In the genomic region with DNA sequence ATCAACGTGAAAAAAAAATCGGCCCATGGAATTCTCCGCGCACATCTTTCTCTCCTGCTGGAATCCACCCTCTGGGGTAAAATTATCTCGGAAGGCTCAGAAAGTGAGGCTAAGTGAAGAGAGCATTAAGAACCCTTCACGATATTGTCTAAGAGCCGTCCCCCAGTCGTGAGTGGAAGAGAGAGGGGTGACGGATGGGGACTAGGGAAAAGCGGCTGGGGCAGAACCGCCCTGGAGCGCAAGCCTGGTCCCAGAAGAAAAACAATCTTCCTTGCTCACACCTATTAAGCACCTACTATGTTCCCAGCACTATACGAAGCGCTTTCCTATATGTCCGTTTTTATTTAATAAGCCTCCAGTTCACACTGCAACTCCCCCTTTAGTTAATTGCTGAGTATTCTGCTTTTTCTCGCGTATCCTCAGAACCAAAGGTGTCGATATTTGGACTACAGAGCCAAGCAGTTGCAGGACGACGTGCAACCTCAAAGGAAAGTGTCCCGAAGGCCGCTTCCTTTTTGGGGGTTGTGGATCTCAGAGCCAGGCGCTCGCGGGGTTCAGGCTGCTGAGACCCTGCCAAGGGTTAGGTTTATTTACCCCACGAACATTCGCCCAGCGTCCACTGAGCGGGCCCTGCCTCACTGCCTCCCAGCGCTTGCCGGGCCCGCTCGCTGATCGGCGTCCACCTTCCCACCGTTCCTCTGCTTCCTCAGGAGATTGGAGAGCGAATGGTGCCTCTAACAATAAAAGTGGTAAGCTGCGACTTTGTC, we compare ENCODE assay signal across 9 cellular contexts. TPM values are rescaled to one million over a fixed set of nuclear protein-coding genes. Genes with fewer than 3 reads are reported as not detected.
DNase-seq lines count a peak whose midpoint lies in the region; ATAC-seq and TF ChIP-seq lines count a peak whose summit lies in the region.
"Had no signal": no experiment of that assay in that cellular context is flagged by ENCODE, and none has a peak within 500 bp of the region (broad histone marks: within the 10 kb centered on the region; RNA-seq: fewer than 3 reads in every experiment).

No MANE protein-coding gene starts in this region.

- WGBS in psoas muscle, 3 donors, result 47 to 56% (median 47%) methylated on average over 38 of the region's 38 CpGs

- intact Hi-C loops in psoas muscle (cut with DNase I), result loop anchor here in 1 of 2 donors (5.0 kb wide), 1 partner anchor 42 kb away; no protein-coding TSS in a partner anchor

- peaks cover under 1% of the 10 kb centered on the region for H3K36me3 Mint-ChIP-seq in activated CD4-positive, alpha-beta memory T cell treated with anti-CD3 and anti-CD28 coated beads, Interleukin-2, amount 10 ng/mL, durations not matched to agents 7 days and 5 days (ENCODE audit: low read depth)

- H3K9me3 Mint-ChIP-seq in activated CD4-positive, alpha-beta memory T cell treated with anti-CD3 and anti-CD28 coated beads, Interleukin-2, amount 10 ng/mL, durations not matched to agents 7 days and 5 days, result no peaks in the 10 kb centered on the region

- no peaks in the 10 kb centered on the region for H3K9me3 ChIP-seq in psoas muscle

- peaks cover 21% of the 10 kb centered on the region for H3K27me3 ChIP-seq in foreskin keratinocyte
- peaks cover 0 to 6% (median 2%) of the 10 kb centered on the region in 3 donors for H3K27me3 ChIP-seq in psoas muscle (ENCODE audit: insufficient read depth in 3 of 3, low read length in 2 of 3)

- TF ChIP-seq CTCF in GM13976 (IDR thresholded peaks at IDR 0.05; ENCODE audit: borderline replicate concordance, control extremely low read depth, extremely low read depth, insufficient read depth, missing control alignments) (no peak), foreskin keratinocyte (conservative IDR thresholded peaks at IDR 0.05) (no peak), psoas muscle (IDR thresholded peaks at IDR 0.05) (no peak)

- H3K27me3 Mint-ChIP-seq in activated CD4-positive, alpha-beta memory T cell treated with anti-CD3 and anti-CD28 coated beads, Interleukin-2, amount 10 ng/mL, durations not matched to agents 7 days and 5 days, result peaks cover 48% of the 10 kb centered on the region

- no peaks in the 10 kb centered on the region for H3K4me1 ChIP-seq in foreskin keratinocyte
- H3K4me1 ChIP-seq in psoas muscle, result no peaks in the 10 kb centered on the region

- H3K4me3 Mint-ChIP-seq in activated CD4-positive, alpha-beta memory T cell treated with anti-CD3 and anti-CD28 coated beads, Interleukin-2, amount 10 ng/mL, durations not matched to agents 7 days and 5 days, result peak overlapping the region; percentile 59

- peak overlapping the region; percentile 60 for H3K4me3 ChIP-seq in psoas muscle

- H3K27ac ChIP-seq in foreskin keratinocyte, result no peak overlapping the region
- no peak overlapping the region for H3K27ac ChIP-seq in psoas muscle

- peaks cover 17% of the 10 kb centered on the region for H3K4me1 Mint-ChIP-seq in activated CD4-positive, alpha-beta memory T cell treated with anti-CD3 and anti-CD28 coated beads, Interleukin-2, amount 10 ng/mL, durations not matched to agents 7 days and 5 days

- in situ Hi-C loops in GM13976 (cut with MboI; ENCODE audit: low sequenced_read_pairs, unreplicated experiment), result no loop called here

- ATAC-seq in foreskin keratinocyte, result peak; percentile 46
- no peak for ATAC-seq in psoas muscle
- ATAC-seq in GM21723 (IDR thresholded peaks at IDR 0.05; ENCODE audit: unreplicated experiment), result no peak
- ATAC-seq in HG02852 (IDR thresholded peaks at IDR 0.05; ENCODE audit: unreplicated experiment), result no peak
- no peak for ATAC-seq in GM19467 (IDR thresholded peaks at IDR 0.05; ENCODE audit: unreplicated experiment)
- ATAC-seq: HCT116 had no signal

- H3K36me3 ChIP-seq in psoas muscle (ENCODE audit: insufficient read depth in 1 of 2, low read depth in 1 of 2), result no peaks in the 10 kb centered on the region

- peak; percentile 34 for DNase-seq in GM13976 (ENCODE audit: low spot score)
- DNase-seq in activated CD4-positive, alpha-beta memory T cell treated with anti-CD3 and anti-CD28 coated beads, Interleukin-2, amount 10 ng/mL, durations not matched to agents 7 days and 5 days, result no peak
- DNase-seq in foreskin keratinocyte, result no peak
- no peak for DNase-seq in psoas muscle
- no peak for DNase-seq in glomerular visceral epithelial cell (ENCODE audit: extremely low spot score)

- POLR2A ChIA-PET in activated CD4-positive, alpha-beta memory T cell treated with anti-CD3 and anti-CD28 coated beads, Interleukin-2, amount 10 ng/mL, durations not matched to agents 7 days and 5 days (lab: Charles Lee), result interaction anchor here (0.9 kb wide), 1 partner anchor 102 kb away, joined by 3 read pairs; no protein-coding TSS in a partner anchor

- CTCF ChIA-PET in activated CD4-positive, alpha-beta memory T cell treated with anti-CD3 and anti-CD28 coated beads, Interleukin-2, amount 10 ng/mL, durations not matched to agents 7 days and 5 days (lab: Charles Lee), result interaction anchor here (1.4 kb wide), 1 partner anchor 51 kb away, joined by 3 read pairs; no protein-coding TSS in a partner anchor

- H3K27ac Mint-ChIP-seq in activated CD4-positive, alpha-beta memory T cell treated with anti-CD3 and anti-CD28 coated beads, Interleukin-2, amount 10 ng/mL, durations not matched to agents 7 days and 5 days, result no peak overlapping the region

RNA-seq across cellular contexts. Expression of a gene that starts 0.9 kb away (rescaled TPM):
- total RNA-seq in activated CD4-positive, alpha-beta memory T cell treated with anti-CD3 and anti-CD28 coated beads, Interleukin-2, amount 10 ng/mL, durations not matched to agents 7 days and 5 days, result not detected
- total RNA-seq in foreskin keratinocyte (0.28 and 0.37 TPM in 2 replicates), psoas muscle (1 to 10 TPM in 1 of 4 donors, under 1 TPM in 2, not detected in 1; 0.26 to 1.0 (median 0.34) TPM)
- polyA plus RNA-seq in foreskin keratinocyte (0.27 and 0.30 TPM in 2 replicates), psoas muscle (1 to 10 TPM in 1 of 3 donors, under 1 TPM in 2; 0.13 to 2.1 (median 0.27) TPM)

RNA-seq across cellular contexts. Expression of a gene that starts 22.2 kb away (rescaled TPM):
- total RNA-seq in activated CD4-positive, alpha-beta memory T cell treated with anti-CD3 and anti-CD28 coated beads, Interleukin-2, amount 10 ng/mL, durations not matched to agents 7 days and 5 days, result 10 to 100 TPM; 45.7 to 52.5 TPM
- total RNA-seq in foreskin keratinocyte (62.4 and 66.9 TPM in 2 replicates), psoas muscle (10 to 100 TPM; 31.9 to 53.7 (median 48.9) TPM)
- polyA plus RNA-seq in foreskin keratinocyte (12.4 and 16.7 TPM in 2 replicates), psoas muscle (10 to 100 TPM; 17.2 to 43.0 (median 26.1) TPM)

RNA-seq across cellular contexts. Expression of a gene that starts 23.1 kb away (rescaled TPM):
- total RNA-seq in activated CD4-positive, alpha-beta memory T cell treated with anti-CD3 and anti-CD28 coated beads, Interleukin-2, amount 10 ng/mL, durations not matched to agents 7 days and 5 days, result 10 to 100 TPM; 35.7 to 36.1 TPM
- 83.2 and 85.2 TPM in 2 replicates for total RNA-seq in foreskin keratinocyte
- 139 and 150 TPM in 2 replicates for polyA plus RNA-seq in foreskin keratinocyte
- 100 to 1,000 TPM in 3 of 4 donors, 10 to 100 TPM in 1; 91.6 to 127 (median 111) TPM for total RNA-seq in psoas muscle
- 100 to 1,000 TPM in 2 of 3 donors, 10 to 100 TPM in 1; 77.8 to 143 (median 123) TPM for polyA plus RNA-seq in psoas muscle
